ENCODE assay signal across 30 cellular contexts in genomic region chr11:58832246-58832645, GRCh38. TPM values are rescaled to one million over a fixed set of nuclear protein-coding genes. Genes with fewer than 3 reads are reported as not detected.
DNase-seq lines count a peak whose midpoint lies in the region; ATAC-seq, FAIRE-seq and TF ChIP-seq lines count a peak whose summit lies in the region.
"Had no signal": no experiment of that assay in that cellular context is flagged by ENCODE, and none has a peak within 500 bp of the region (broad histone marks: within the 10 kb centered on the region; RNA-seq: fewer than 3 reads in every experiment).

No MANE protein-coding gene starts in this region.

- no peaks in the 10 kb centered on the region for H3K4me1 ChIP-seq in SK-N-SH (ENCODE audit: control insufficient read depth in 1 of 2, insufficient read depth in 2 of 2, low read depth in 1 of 2, low read length in 1 of 2)
- no peaks in the 10 kb centered on the region for H3K4me1 ChIP-seq in transverse colon

- H4K20me1 ChIP-seq in SK-N-SH (ENCODE audit: insufficient read depth): no peaks in the 10 kb centered on the region

- H3K4me2 ChIP-seq in SK-N-SH: no peak overlapping the region
- H3K4me2 ChIP-seq: KMS-11 had no signal

- no peaks in the 10 kb centered on the region for H3K9me3 ChIP-seq in SK-N-SH
- H3K9me3 ChIP-seq in transverse colon: no peaks in the 10 kb centered on the region

- H3K9me3 Mint-ChIP-seq in WTC11: peaks cover 64% of the 10 kb centered on the region

- no peak for TF ChIP-seq POLR2A in transverse colon (IDR thresholded peaks at IDR 0.05)

- no peak for DNase-seq in SK-N-SH
- DNase-seq in RCC 7860 (ENCODE audit: low spot score): peak; percentile 6
- DNase-seq in fibroblast of the aortic adventitia (ENCODE audit: low read depth): peak; percentile 46
- DNase-seq in transverse colon: peak; percentile 9
- DNase-seq in WTC11 (ENCODE audit: low spot score): no peak
- DNase-seq in hippocampal formation (lab: John Stamatoyannopoulos, UW): no peak
- no peak for DNase-seq in H4 (ENCODE audit: low spot score)
- DNase-seq: activated CD4-positive, alpha-beta T cell treated with anti-CD3 and anti-CD28 coated beads, Interleukin-2, amount 50 U/mL, for 1 hour; aorta; Caco-2; cerebellar nuclear complex; effector CD4-positive, alpha-beta T cell; left cardiac atrium; mesenchymal stem cell; naive B cell; NCI-H1092; NCI-H1930; NCI-H510A; nucleus accumbens; retina; WERI-Rb-1 had no signal

- no peaks in the 10 kb centered on the region for H3K27me3 Mint-ChIP-seq in WTC11 (ENCODE audit: low read depth)
- H3K27me3 Mint-ChIP-seq: type B pancreatic cell had no signal

- 61% methylated on average over 1 of the region's 1 CpG for WGBS in SK-N-SH (ENCODE audit: low lambda C conversion rate)
- WGBS in transverse colon (ENCODE audit: low coverage in 1 of 2), 2 donors: 52% methylated on average over 1 of the region's 1 CpG; no CpG with 5 or more reads in 1 of the 2 donors

- H3K9me2 ChIP-seq in SK-N-SH: no peaks in the 10 kb centered on the region

- TF ChIP-seq EP300 in SK-N-SH (IDR thresholded peaks at IDR 0.05; ENCODE audit: borderline replicate concordance in 1 of 2, low read depth in 1 of 2, low read length in 1 of 2) (no peak), transverse colon (IDR thresholded peaks at IDR 0.05; ENCODE audit: low read depth) (no peak)

- H3K27ac ChIP-seq in SK-N-SH (ENCODE audit: low read depth in 2 of 2, low read length in 1 of 2): no peak overlapping the region
- no peak overlapping the region for H3K27ac ChIP-seq in transverse colon
- H3K27ac ChIP-seq: KMS-11, SK-N-MC, WERI-Rb-1 had no signal

- H3F3A ChIP-seq in SK-N-SH (replicated peaks; ENCODE audit: insufficient read depth): peaks cover 4% of the 10 kb centered on the region

- H3K4me3 ChIP-seq in SK-N-SH (ENCODE audit: low read depth in 2 of 2, low read length in 1 of 2) (no peak overlapping the region), fibroblast of the aortic adventitia (ENCODE audit: low read depth, low read length) (no peak overlapping the region), transverse colon (no peak overlapping the region)
- H3K4me3 ChIP-seq: SK-N-MC had no signal

- intact Hi-C loops in transverse colon (cut with DNase I; ENCODE audit: low total_unique reads): no loop called here

- no peak overlapping the region for H2AFZ ChIP-seq in SK-N-SH (ENCODE audit: low read depth)

- POLR2A ChIA-PET in SK-N-SH (lab: Yijun Ruan, JAX) (no interaction called here), WTC11 (lab: Charles Lee) (no interaction called here)

- no peak for TF ChIP-seq RAD21 in SK-N-SH (IDR thresholded peaks at IDR 0.05; ENCODE audit: low read length)

- H3K27me3 ChIP-seq in SK-N-SH (ENCODE audit: insufficient read depth) (no peaks in the 10 kb centered on the region), transverse colon (no peaks in the 10 kb centered on the region)

- no peak overlapping the region for H3K4me3 Mint-ChIP-seq in WTC11
- H3K4me3 Mint-ChIP-seq: activated naive CD4-positive, alpha-beta T cell treated with anti-CD3 and anti-CD28 coated beads, Interleukin-2, amount 50 U/mL, for 24 hours; activated T-helper 1 cell treated with anti-CD3 and anti-CD28 coated beads, Interleukin-12 subunit alpha, Interleukin-12 subunit beta, Interleukin-2, Interleukin-4 antibody, amounts not matched to agents 30 ng/mL and 10 ng/mL and 1 ng/mL, durations not matched to agents 14 hours and 24 hours and 36 hours; naive B cell; type B pancreatic cell had no signal

- no peak overlapping the region for H3K27ac Mint-ChIP-seq in WTC11
- H3K27ac Mint-ChIP-seq: activated naive CD4-positive, alpha-beta T cell treated with anti-CD3 and anti-CD28 coated beads, Interleukin-2, amount 50 U/mL, for 24 hours; activated T-helper 1 cell treated with anti-CD3 and anti-CD28 coated beads, Interleukin-12 subunit alpha, Interleukin-12 subunit beta, Interleukin-2, Interleukin-4 antibody, amounts not matched to agents 30 ng/mL and 10 ng/mL and 1 ng/mL, durations not matched to agents 14 hours and 24 hours and 36 hours; type B pancreatic cell had no signal

- no peaks in the 10 kb centered on the region for H3K4me1 Mint-ChIP-seq in WTC11
- H3K4me1 Mint-ChIP-seq: activated naive CD4-positive, alpha-beta T cell treated with anti-CD3 and anti-CD28 coated beads, Interleukin-2, amount 50 U/mL, for 24 hours had no signal

- ATAC-seq in SK-N-SH treated with all-trans-retinoic acid at 6 μM for 48 hours: no peak
- ATAC-seq in WTC11: no peak
- ATAC-seq: esophagus mucosa, left cardiac atrium had no signal

- no peaks in the 10 kb centered on the region for H3K79me2 ChIP-seq in SK-N-SH (ENCODE audit: insufficient read depth)

- peaks cover 16% of the 10 kb centered on the region for H3K36me3 Mint-ChIP-seq in WTC11
- H3K36me3 Mint-ChIP-seq: naive B cell, type B pancreatic cell had no signal

- TF ChIP-seq CTCF in SK-N-SH (IDR thresholded peaks at IDR 0.05) (no peak), fibroblast of the aortic adventitia (IDR thresholded peaks at IDR 0.05; ENCODE audit: insufficient read depth, low read length) (no peak), transverse colon (IDR thresholded peaks at IDR 0.05) (no peak), WTC11 (IDR thresholded peaks at IDR 0.05) (no peak)

- CTCF ChIA-PET in SK-N-SH (lab: Yijun Ruan, JAX): interaction anchor here (1.6 kb wide), 1 partner anchor 44 kb away, joined by 4 read pairs; no protein-coding TSS in a partner anchor
- CTCF ChIA-PET in WTC11 (lab: Charles Lee): interaction anchor here (0.6 kb wide), 1 partner anchor 44 kb away, joined by 3 read pairs; no protein-coding TSS in a partner anchor

- no peak overlapping the region for H3K9ac ChIP-seq in SK-N-SH
- H3K9ac ChIP-seq: KMS-11 had no signal

- no peak for FAIRE-seq in RCC 7860 (lab: Jason Lieb, UNC)
- FAIRE-seq: A204.1, H1 had no signal

- in situ Hi-C loops in transverse colon (cut with MboI; ENCODE audit: low pct_ligation_motif_present in 1 of 4, low pct_unique_long_range_greater_than_20kb in 1 of 4, low sequenced_read_pairs in 3 of 4): no loop called here

- H3K36me3 ChIP-seq in SK-N-SH (replicated peaks in 1 of 2; ENCODE audit: control insufficient read depth in 1 of 2, insufficient read depth in 2 of 2, low read length in 1 of 2) (no peaks in the 10 kb centered on the region), transverse colon (no peaks in the 10 kb centered on the region)
- H3K36me3 ChIP-seq: WERI-Rb-1 had no signal

TF ChIP-seq in SK-N-SH, 30 proteins besides CTCF, POLR2A, EP300 and RAD21 (continues in another document):
- TF ChIP-seq SIN3A (IDR thresholded peaks at IDR 0.05; ENCODE audit: borderline replicate concordance, low read depth, low read length) (no peak), RFX5 (IDR thresholded peaks at IDR 0.05; ENCODE audit: low read length) (no peak)

TF ChIP-seq in SK-N-SH treated with all-trans-retinoic acid at 6 μM for 48 hours, 23 proteins besides CTCF, POLR2A, EP300 and RAD21 (continues in another document):
- TF ChIP-seq CREB5 (CRISPR knock-in tag; IDR thresholded peaks at IDR 0.05; ENCODE audit: low read depth) (no peak), ZFP30 (CRISPR knock-in tag; IDR thresholded peaks at IDR 0.05) (no peak), SNAI2 (CRISPR knock-in tag; IDR thresholded peaks at IDR 0.05) (no peak)

TF ChIP-seq in WTC11, 78 proteins besides CTCF, POLR2A, EP300 and RAD21 (continues in another document):
- TF ChIP-seq SP1 (CRISPR knock-in tag; conservative IDR thresholded peaks at IDR 0.05) (no peak), FOXP4 (CRISPR knock-in tag; IDR thresholded peaks at IDR 0.05) (no peak), MLX (CRISPR knock-in tag; IDR thresholded peaks at IDR 0.05) (no peak), ZNF263 (CRISPR knock-in tag; IDR thresholded peaks at IDR 0.05; ENCODE audit: low read depth) (no peak), SOX15 (CRISPR knock-in tag; IDR thresholded peaks at IDR 0.05) (no peak), MYBL2 (CRISPR knock-in tag; IDR thresholded peaks at IDR 0.05) (no peak), E2F5 (CRISPR knock-in tag; IDR thresholded peaks at IDR 0.05) (no peak), JAZF1 (CRISPR knock-in tag; IDR thresholded peaks at IDR 0.05) (no peak), CBFB (CRISPR knock-in tag; IDR thresholded peaks at IDR 0.05; ENCODE audit: low read depth) (no peak), ZNF121 (CRISPR knock-in tag; IDR thresholded peaks at IDR 0.05) (no peak)

RNA-seq across cellular contexts. Expression of gene GLYATL2, which starts 12.3 kb away (rescaled TPM):
- 0.31 and 0.34 TPM in 2 replicates for polyA plus RNA-seq in SK-N-SH (2012; rRNA removed)
- polyA plus RNA-seq in SK-N-SH (2012; cell fraction: cytosol; rRNA removed): 0.33 and 0.36 TPM in 2 replicates
- polyA plus RNA-seq in SK-N-SH (2012; cell fraction: nucleus; rRNA removed): 0.53 and 0.80 TPM in 2 replicates
- 3.3 TPM in 1 of 2 replicates, not detected in the other for total RNA-seq in fibroblast of the aortic adventitia (ENCODE audit: low replicate concordance)
- not detected for total RNA-seq in transverse colon
- 0.14 to 0.37 TPM (median 0.20 TPM) in 3 replicates for total RNA-seq in WTC11 (2021)
- 1.0 and 1.4 TPM in 2 replicates for total RNA-seq in H4 (2014; rRNA removed; shearing (Covaris generic))
- total RNA-seq: activated T-helper 1 cell treated with anti-CD3 and anti-CD28 coated beads, Interleukin-12 subunit alpha, Interleukin-12 subunit beta, Interleukin-2, Interleukin-4 antibody, amounts not matched to agents 30 ng/mL and 10 ng/mL and 1 ng/mL, durations not matched to agents 14 hours and 24 hours and 36 hours; Caco-2 had no signal
- polyA plus RNA-seq: aorta had no signal

Comparison
In these comparisons a context has a peak if more than half of its experiments do, and no peak if none do; other contexts are left out.
1. DNase-seq: peak in RCC 7860 (single experiment), fibroblast of the aortic adventitia (single experiment) and transverse colon (single experiment); none in SK-N-SH (single experiment), WTC11 (single experiment), hippocampal formation (0 of 2) and H4 (single experiment).